8 cellular contexts compared by ENCODE assay signal in genomic region chr2:100142393-100142792, GRCh38. TPM values are rescaled to one million over a fixed set of nuclear protein-coding genes. Genes with fewer than 3 reads are reported as not detected.
DNase-seq lines count a peak whose midpoint lies in the region; ATAC-seq and TF ChIP-seq lines count a peak whose summit lies in the region.

AFF3 (minus strand) TSS chr2:100142590; CDS start chr2:100104454, 38,136 bp downstream.

- peak; percentile 99 for ATAC-seq in GM18517 (IDR thresholded peaks at IDR 0.05; ENCODE audit: unreplicated experiment)
- peak; percentile 95 for ATAC-seq in HG02870 (IDR thresholded peaks at IDR 0.05; ENCODE audit: unreplicated experiment)
- peak; percentile 93 for ATAC-seq in stimulated activated effector memory CD8-positive, alpha-beta T cell treated with anti-CD3 and anti-CD28 coated beads, Interleukin-12 subunit alpha, Interleukin-12 subunit beta, amount 100 ng/mL, for 72 hours
- ATAC-seq in WTC11: no peak

- POLR2A ChIA-PET in WTC11 (lab: Charles Lee): no interaction called here

- H3K27me3 ChIP-seq in dorsolateral prefrontal cortex: no peaks in the 10 kb centered on the region

- H3K27me3 Mint-ChIP-seq in WTC11 (ENCODE audit: low read depth): no peaks in the 10 kb centered on the region; the same call in 1 of the 2 replicates

- TF ChIP-seq CTCF in dorsolateral prefrontal cortex (IDR thresholded peaks at IDR 0.05 in 54 of 56, conservative IDR thresholded peaks at IDR 0.05 in 2 of 56; ENCODE audit: low read depth in 1 of 56, partially characterized antibody in 56 of 56) (no peak), WTC11 (IDR thresholded peaks at IDR 0.05) (no peak)

- peak within 1 kb of the TSS; percentile 59 for H3K4me3 Mint-ChIP-seq in stimulated activated effector memory CD8-positive, alpha-beta T cell treated with anti-CD3 and anti-CD28 coated beads, Interleukin-12 subunit alpha, Interleukin-12 subunit beta, amount 100 ng/mL, for 72 hours
- no peak within 1 kb of the TSS for H3K4me3 Mint-ChIP-seq in WTC11

- no peak within 1 kb of the TSS for H3K27ac Mint-ChIP-seq in stimulated activated effector memory CD8-positive, alpha-beta T cell treated with anti-CD3 and anti-CD28 coated beads, Interleukin-12 subunit alpha, Interleukin-12 subunit beta, amount 100 ng/mL, for 72 hours
- no peak within 1 kb of the TSS for H3K27ac Mint-ChIP-seq in WTC11

- peak; percentile 88 for DNase-seq in SIG-M5 (lab: John Stamatoyannopoulos, UW)
- no peak for DNase-seq in dorsolateral prefrontal cortex
- DNase-seq in stimulated activated effector memory CD8-positive, alpha-beta T cell treated with anti-CD3 and anti-CD28 coated beads, Interleukin-12 subunit alpha, Interleukin-12 subunit beta, amount 100 ng/mL, for 72 hours (ENCODE audit: low spot score in 2 of 2): peak; percentile 14 to 59
- DNase-seq in WTC11 (ENCODE audit: low spot score): no peak
- no peak for DNase-seq in NCI-H524 (lab: John Stamatoyannopoulos, UW)
- DNase-seq in NCI-H1105 treated with DMSO at 0.1 percent for 48 hours (lab: John Stamatoyannopoulos, UW): no peak

- intact Hi-C loops in dorsolateral prefrontal cortex (cut with DNase I): no loop called here

- no peak within 1 kb of the TSS for H3K27ac ChIP-seq in dorsolateral prefrontal cortex

- H3K4me1 Mint-ChIP-seq in stimulated activated effector memory CD8-positive, alpha-beta T cell treated with anti-CD3 and anti-CD28 coated beads, Interleukin-12 subunit alpha, Interleukin-12 subunit beta, amount 100 ng/mL, for 72 hours: peaks cover 33% of the 10 kb centered on the region
- H3K4me1 Mint-ChIP-seq in WTC11: no peaks in the 10 kb centered on the region

- no peak within 1 kb of the TSS for H3K4me3 ChIP-seq in dorsolateral prefrontal cortex

- CTCF ChIA-PET in WTC11 (lab: Charles Lee): interaction anchor here (1.4 kb wide), 1 partner anchor 118 kb away, joined by 4 read pairs; no protein-coding TSS in a partner anchor

- H3K9me3 Mint-ChIP-seq in stimulated activated effector memory CD8-positive, alpha-beta T cell treated with anti-CD3 and anti-CD28 coated beads, Interleukin-12 subunit alpha, Interleukin-12 subunit beta, amount 100 ng/mL, for 72 hours: peaks cover 7% of the 10 kb centered on the region
- H3K9me3 Mint-ChIP-seq in WTC11: peaks cover 21% of the 10 kb centered on the region

- H3K36me3 Mint-ChIP-seq in stimulated activated effector memory CD8-positive, alpha-beta T cell treated with anti-CD3 and anti-CD28 coated beads, Interleukin-12 subunit alpha, Interleukin-12 subunit beta, amount 100 ng/mL, for 72 hours: peaks cover 7% of the 10 kb centered on the region
- no peaks in the 10 kb centered on the region for H3K36me3 Mint-ChIP-seq in WTC11

TF ChIP-seq in WTC11, 78 proteins besides CTCF, POLR2A, EP300 and RAD21:
- no peak for TF ChIP-seq CBFB (CRISPR knock-in tag; IDR thresholded peaks at IDR 0.05; ENCODE audit: low read depth)

RNA-seq across cellular contexts. Expression of gene AFF3, which starts in this region (rescaled TPM):
- total RNA-seq in dorsolateral prefrontal cortex (100 to 1,000 TPM in 25 of 120 experiments, 10 to 100 TPM in 95; 35.8 to 151 (median 83.7) TPM), WTC11 (2021) (1.1 to 1.2 TPM (median 1.2 TPM) in 3 replicates)

Comparison
In these comparisons a context has a peak if more than half of its experiments do, and no peak if none do; other contexts are left out.
1. RNA of gene AFF3 (total RNA-seq): 35.8 to 151 TPM in dorsolateral prefrontal cortex; 1.1 to 1.2 TPM in WTC11; every median in the first group is over 10 times any median in the second.
2. DNase-seq: peak in SIG-M5 (single experiment) and stimulated activated effector memory CD8-positive, alpha-beta T cell treated with anti-CD3 and anti-CD28 coated beads, Interleukin-12 subunit alpha, Interleukin-12 subunit beta, amount 100 ng/mL, for 72 hours (2 of 2); none in dorsolateral prefrontal cortex (0 of 10), WTC11 (single experiment), NCI-H524 (0 of 2) and NCI-H1105 treated with DMSO at 0.1 percent for 48 hours (single experiment).